In the genomic region with DNA sequence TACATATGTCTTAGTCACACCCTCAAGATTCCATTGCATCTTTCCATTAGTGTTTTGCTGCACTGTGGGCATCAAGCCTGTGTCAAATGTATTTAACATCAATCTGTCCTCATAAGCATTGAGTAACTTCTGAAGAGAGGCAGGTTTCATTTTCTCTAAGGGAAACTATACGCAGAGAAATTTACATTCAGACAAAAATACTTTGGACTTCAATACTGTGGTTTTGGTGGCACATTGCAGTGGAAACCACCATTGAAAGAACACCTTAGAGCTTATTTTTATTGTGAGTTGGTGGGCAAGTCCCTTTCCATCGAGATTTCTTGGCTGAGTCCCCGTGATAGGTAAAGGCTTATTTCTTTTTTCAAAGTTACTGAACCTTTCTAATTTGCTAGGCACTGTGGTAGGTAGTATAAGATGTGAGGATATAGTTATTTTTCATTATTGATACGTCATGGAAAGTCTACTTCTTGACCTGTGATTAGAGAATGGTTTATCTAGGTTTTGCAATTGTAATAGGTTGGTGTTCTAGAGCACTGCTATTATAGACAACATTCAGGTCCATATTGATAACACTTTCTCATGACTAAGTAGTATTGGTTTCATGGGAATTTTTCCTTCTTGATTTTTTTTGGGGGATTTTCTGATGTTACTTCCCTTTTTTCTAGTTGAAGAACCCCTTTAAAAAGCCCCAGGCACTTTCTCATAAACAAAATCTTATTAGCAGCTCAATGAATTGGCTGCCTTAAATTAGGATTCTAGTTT, we compare ENCODE assay signal across 9 cellular contexts.
DNase-seq lines count a peak whose midpoint lies in the region; ATAC-seq, FAIRE-seq and TF ChIP-seq lines count a peak whose summit lies in the region.
"Had no signal": no experiment of that assay in that cellular context is flagged by ENCODE, and none has a peak within 500 bp of the region (broad histone marks: within the 10 kb centered on the region; RNA-seq: fewer than 3 reads in every experiment).

No MANE protein-coding gene starts in this region.

- peak overlapping the region; percentile 74 for H3K4me3 Mint-ChIP-seq in activated B cell treated with CpG ODN at 0.5 μM for 24 hours

- peaks cover 1% of the 10 kb centered on the region for H3K9me3 Mint-ChIP-seq in activated B cell treated with CpG ODN at 0.5 μM for 24 hours

- CTCF ChIA-PET in activated B cell treated with CpG ODN at 0.5 μM for 24 hours (lab: Charles Lee), result no interaction called here

- H3K27ac Mint-ChIP-seq in activated B cell treated with CpG ODN at 0.5 μM for 24 hours, result peak overlapping the region; percentile 89

- intact Hi-C loops in activated B cell treated with CpG ODN at 0.5 μM for 24 hours (cut with micrococcal nuclease) (loop anchor here (1.0 to 10.0 kb wide), 4 partner anchors 21 to 1944 kb away; partner anchors contain the start of genes CDK17 and TMPO), sciatic nerve (cut with DNase I) (no loop called here)

- peak; percentile 81 for FAIRE-seq in GM12891 (lab: Jason Lieb, UNC)

- DNase-seq in GM12891 (ENCODE audit: insufficient read length, low spot score) (no peak), activated B cell treated with CpG ODN at 0.5 μM for 24 hours (no peak), DMS79 (lab: John Stamatoyannopoulos, UW) (no peak), iPS-NIHi11 (ENCODE audit: low spot score) (no peak), NCI-H526 treated with DMSO at 0.1 percent for 48 hours (lab: John Stamatoyannopoulos, UW) (no peak), sciatic nerve (ENCODE audit: low spot score) (no peak)
- DNase-seq: NCI-H1436 treated with DMSO at 0.1 percent for 48 hours had no signal

- H3K36me3 Mint-ChIP-seq in activated B cell treated with CpG ODN at 0.5 μM for 24 hours (ENCODE audit: low read depth), result no peaks in the 10 kb centered on the region

- peak; percentile 39; the same call in 1 of the 2 replicates for TF ChIP-seq POLR2A in GM12891 (IDR thresholded peaks at IDR 0.05; ENCODE audit: low read depth, low read length)

- no peak for TF ChIP-seq CTCF in activated B cell treated with CpG ODN at 0.5 μM for 24 hours (IDR thresholded peaks at IDR 0.05)

- POLR2A ChIA-PET in activated B cell treated with CpG ODN at 0.5 μM for 24 hours (lab: Charles Lee), result interaction anchor here (0.5 to 1.0 kb wide), 5 partner anchors 19 to 356 kb away, joined by 3 to 9 read pairs (median 4); partner anchors contain the start of genes CDK17 and CFAP54

- peaks cover 30% of the 10 kb centered on the region for H3K4me1 Mint-ChIP-seq in activated B cell treated with CpG ODN at 0.5 μM for 24 hours

- no peaks in the 10 kb centered on the region for H3K27me3 Mint-ChIP-seq in activated B cell treated with CpG ODN at 0.5 μM for 24 hours

- ATAC-seq in GM19351 (IDR thresholded peaks at IDR 0.05; ENCODE audit: unreplicated experiment), result peak; percentile 87
- ATAC-seq in HG02981 (IDR thresholded peaks at IDR 0.05; ENCODE audit: unreplicated experiment), result peak; percentile 85
- ATAC-seq in activated B cell treated with CpG ODN at 0.5 μM for 24 hours (ENCODE audit: low read depth), result peak; percentile 74
- no peak for ATAC-seq in sciatic nerve

TF ChIP-seq in GM12891, 5 proteins besides CTCF, POLR2A, EP300 and RAD21:
- TF ChIP-seq POU2F2 (IDR thresholded peaks at IDR 0.05; ENCODE audit: low read depth, low read length), result no peak
TF ChIP-seq in GM12891: peak in this region for 0.
